In the genomic region with DNA sequence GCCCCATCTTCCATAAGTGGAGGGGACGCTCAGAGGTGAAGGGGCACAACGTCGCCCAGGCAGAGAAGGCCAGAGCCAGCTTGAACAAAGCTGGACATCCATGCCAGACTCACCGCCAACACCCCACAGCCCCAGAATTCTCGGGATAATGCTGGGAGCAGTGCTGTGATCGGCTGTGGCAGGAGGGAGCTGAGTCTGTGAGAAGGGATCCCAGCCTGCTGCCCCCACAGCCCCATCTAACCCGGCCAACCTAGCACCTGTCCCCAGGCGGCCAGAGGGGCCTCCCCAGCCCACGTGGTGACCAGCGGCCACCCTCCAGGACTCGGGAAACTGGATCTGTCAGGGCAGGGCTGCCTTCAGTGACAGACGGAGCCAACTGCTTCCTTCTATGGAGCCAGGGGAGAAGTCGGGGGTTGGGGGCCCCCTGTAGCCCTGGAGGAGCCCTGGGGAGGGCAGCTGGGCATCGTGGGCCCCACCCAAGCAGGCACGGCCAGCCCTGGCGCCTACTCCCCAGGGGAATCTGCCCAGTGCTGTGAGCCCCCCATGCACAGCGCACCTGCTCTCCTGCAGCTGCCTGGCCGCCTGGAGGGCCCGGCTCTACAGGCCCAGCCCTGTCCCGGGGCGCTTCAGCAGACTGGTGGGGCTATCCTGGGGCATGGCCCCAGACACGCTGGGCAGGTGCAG, we compare ENCODE assay signal across 12 cellular contexts. TPM values are rescaled to one million over a fixed set of nuclear protein-coding genes. Genes with fewer than 3 reads are reported as not detected.
DNase-seq lines count a peak whose midpoint lies in the region; ATAC-seq and TF ChIP-seq lines count a peak whose summit lies in the region.
"Had no signal": no experiment of that assay in that cellular context is flagged by ENCODE, and none has a peak within 500 bp of the region (broad histone marks: within the 10 kb centered on the region; RNA-seq: fewer than 3 reads in every experiment).

No MANE protein-coding gene starts in this region.

- peak; percentile 42 for DNase-seq in CD14-positive monocyte (ENCODE audit: low spot score)
- DNase-seq in activated T-cell treated with anti-CD3 and anti-CD28 coated beads, Interleukin-2, amount 50 U/mL, for 24 hours: no peak
- no peak for DNase-seq in stimulated activated naive CD4-positive, alpha-beta T cell (lab: John Stamatoyannopoulos, UW)
- DNase-seq: activated CD4-positive, alpha-beta T cell treated with anti-CD3 and anti-CD28 coated beads, Interleukin-2, amount 50 U/mL, for 4 hours; anterior cingulate cortex; DND-41; NCI-H1436 treated with DMSO at 0.1 percent for 48 hours had no signal

- POLR2A ChIA-PET in HEK293 (lab: Yijun Ruan, JAX): interaction anchor here (1.1 to 2.0 kb wide), 2 partner anchors 10 to 36 kb away, joined by 3 to 5 read pairs; no protein-coding TSS in a partner anchor

- H3K4me1 Mint-ChIP-seq in CD14-positive monocyte: peaks cover 82% of the 10 kb centered on the region
- peaks cover 69% of the 10 kb centered on the region for H3K4me1 Mint-ChIP-seq in activated T-cell treated with anti-CD3 and anti-CD28 coated beads, Interleukin-2, amount 50 U/mL, for 24 hours (ENCODE audit: low read depth)

- H3K4me1 ChIP-seq in HEK293 (ENCODE audit: control insufficient read depth, insufficient read depth, low read length) (no peaks in the 10 kb centered on the region), iPS-15b (ENCODE audit: control insufficient read depth, insufficient read depth, low read length) (peaks cover 4% of the 10 kb centered on the region), rectal smooth muscle tissue (ENCODE audit: control insufficient read depth, insufficient read depth, low read length) (peaks cover 26% of the 10 kb centered on the region)
- H3K4me1 ChIP-seq: BE2C had no signal

- peak overlapping the region in 1 of 7 donors; percentile 25 for H3K27ac Mint-ChIP-seq in CD14-positive monocyte
- H3K27ac Mint-ChIP-seq in activated T-cell treated with anti-CD3 and anti-CD28 coated beads, Interleukin-2, amount 50 U/mL, for 24 hours: no peak overlapping the region

- H3K9me3 ChIP-seq in HEK293 (ENCODE audit: control insufficient read depth, insufficient read depth, low read depth, low read length): no peaks in the 10 kb centered on the region
- no peaks in the 10 kb centered on the region for H3K9me3 ChIP-seq in iPS-15b (ENCODE audit: control insufficient read depth, insufficient read depth, low read length)
- H3K9me3 ChIP-seq: BE2C had no signal

- ATAC-seq in GM19328 (IDR thresholded peaks at IDR 0.05; ENCODE audit: unreplicated experiment): no peak

- H3K4me3 ChIP-seq in HEK293 (ENCODE audit: low read depth, low read length): no peak overlapping the region
- no peak overlapping the region for H3K4me3 ChIP-seq in iPS-15b (ENCODE audit: low read depth, low read length)
- peak overlapping the region; percentile 11 for H3K4me3 ChIP-seq in rectal smooth muscle tissue (ENCODE audit: low read length)

- CTCF ChIA-PET in HEK293 (lab: Yijun Ruan, JAX): interaction anchor here (0.6 kb wide), 1 partner anchor 10 kb away, joined by 3 read pairs; no protein-coding TSS in a partner anchor

- no peaks in the 10 kb centered on the region for H3K27me3 ChIP-seq in iPS-15b (ENCODE audit: control insufficient read depth, insufficient read depth, low read length)
- H3K27me3 ChIP-seq in rectal smooth muscle tissue (ENCODE audit: control insufficient read depth, insufficient read depth, low read length): no peaks in the 10 kb centered on the region
- H3K27me3 ChIP-seq: BE2C had no signal

- intact Hi-C loops in CD14-positive monocyte (cut with micrococcal nuclease): loop anchor here (10.0 kb wide), 2 partner anchors 263 to 863 kb away; partner anchors contain the start of gene RXRA (in 1 of the 2)

- H3K9ac ChIP-seq in iPS-15b (ENCODE audit: low read depth, low read length) (peak overlapping the region; percentile 47), rectal smooth muscle tissue (ENCODE audit: low read length) (no peak overlapping the region)

- TF ChIP-seq CTCF in CD14-positive monocyte (IDR thresholded peaks at IDR 0.05) (no peak), HEK293 (tag by site-specific recombination; IDR thresholded peaks at IDR 0.05) (no peak)

- no peaks in the 10 kb centered on the region for H3K9me3 Mint-ChIP-seq in CD14-positive monocyte
- H3K9me3 Mint-ChIP-seq in activated T-cell treated with anti-CD3 and anti-CD28 coated beads, Interleukin-2, amount 50 U/mL, for 24 hours: no peaks in the 10 kb centered on the region

- peaks cover 0 to 4% (median 3%) of the 10 kb centered on the region in 3 donors for H3K27me3 Mint-ChIP-seq in CD14-positive monocyte (ENCODE audit: low read depth in 3 of 3)
- H3K27me3 Mint-ChIP-seq in activated T-cell treated with anti-CD3 and anti-CD28 coated beads, Interleukin-2, amount 50 U/mL, for 24 hours: no peaks in the 10 kb centered on the region

- H3K36me3 ChIP-seq in HEK293 (ENCODE audit: control insufficient read depth in 2 of 2, insufficient read depth in 1 of 2, low read length in 2 of 2) (peaks cover 0 to 10% of the 10 kb centered on the region in 2 experiments; a peak in 2 of 3 replicates), iPS-15b (ENCODE audit: control insufficient read depth, insufficient read depth, low read length) (peaks cover 8% of the 10 kb centered on the region), rectal smooth muscle tissue (ENCODE audit: control insufficient read depth, insufficient read depth, low read length) (no peaks in the 10 kb centered on the region)

- H3K27ac ChIP-seq in HEK293 (ENCODE audit: extremely low read depth, low read depth, low read length): no peak overlapping the region
- no peak overlapping the region for H3K27ac ChIP-seq in rectal smooth muscle tissue (ENCODE audit: low read depth, low read length)

- peaks cover 23 to 34% of the 10 kb centered on the region in 2 donors for H3K36me3 Mint-ChIP-seq in CD14-positive monocyte
- H3K36me3 Mint-ChIP-seq in activated T-cell treated with anti-CD3 and anti-CD28 coated beads, Interleukin-2, amount 50 U/mL, for 24 hours (ENCODE audit: low read depth): peaks cover 13% of the 10 kb centered on the region

- peak overlapping the region in 1 of 2 donors; percentile 59 for H3K4me3 Mint-ChIP-seq in CD14-positive monocyte
- no peak overlapping the region for H3K4me3 Mint-ChIP-seq in activated T-cell treated with anti-CD3 and anti-CD28 coated beads, Interleukin-2, amount 50 U/mL, for 24 hours

TF ChIP-seq in HEK293, 187 proteins besides CTCF, POLR2A, EP300 and RAD21:
- TF ChIP-seq ZNF514 (tag by site-specific recombination; IDR thresholded peaks at IDR 0.05): no peak
- peak; percentile 38; the same call in 1 of the 2 replicates for TF ChIP-seq ZNF692 (tag by site-specific recombination; IDR thresholded peaks at IDR 0.05)
- TF ChIP-seq GLIS1 (tag by site-specific recombination; IDR thresholded peaks at IDR 0.05): peak; percentile 51
- no peak for TF ChIP-seq ZNF658 (tag by site-specific recombination; IDR thresholded peaks at IDR 0.05)
- TF ChIP-seq ZIC2 (tag by site-specific recombination; IDR thresholded peaks at IDR 0.05): peak; percentile 87
- peak; percentile 51 for TF ChIP-seq ZBTB8A (tag by site-specific recombination; IDR thresholded peaks at IDR 0.05)
TF ChIP-seq in HEK293: peak in this region for 4.

RNA-seq across cellular contexts. Expression of gene BRD3, which starts 6.0 kb away (rescaled TPM):
- polyA plus RNA-seq in CD14-positive monocyte: 10 to 100 TPM; 16.4 to 18.2 TPM

RNA-seq across cellular contexts. Expression of gene BRD3OS, which starts 36.5 kb away (rescaled TPM):
- 1 to 10 TPM; 6.6 to 6.8 TPM for polyA plus RNA-seq in CD14-positive monocyte
